ENCODE assay signal across 1 cellular context in the genomic region with DNA sequence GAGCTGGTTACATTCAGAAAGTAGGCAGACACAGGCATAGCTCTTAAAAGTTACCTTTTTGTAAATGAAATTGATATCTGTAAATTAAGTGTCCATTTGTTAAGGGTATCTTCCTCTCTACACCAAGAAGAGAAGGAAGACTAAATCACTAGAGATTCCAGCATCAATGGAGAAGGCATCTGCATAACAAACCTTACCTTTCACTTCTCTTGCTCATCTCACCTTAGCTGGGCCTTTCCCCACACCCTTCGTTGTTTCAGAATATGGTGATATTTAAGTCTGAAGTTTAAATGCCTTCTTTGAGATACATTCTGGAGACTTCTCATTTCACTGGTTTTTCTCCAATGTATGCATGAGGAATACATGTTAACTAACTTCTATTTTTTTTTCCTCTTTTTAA.
TF ChIP-seq lines count a peak whose summit lies in the region.

No MANE protein-coding gene starts in this region.

TF ChIP-seq in GM23338, 12 proteins besides CTCF, POLR2A, EP300 and RAD21 (continued from another document):
- TF ChIP-seq, protein P1, sequence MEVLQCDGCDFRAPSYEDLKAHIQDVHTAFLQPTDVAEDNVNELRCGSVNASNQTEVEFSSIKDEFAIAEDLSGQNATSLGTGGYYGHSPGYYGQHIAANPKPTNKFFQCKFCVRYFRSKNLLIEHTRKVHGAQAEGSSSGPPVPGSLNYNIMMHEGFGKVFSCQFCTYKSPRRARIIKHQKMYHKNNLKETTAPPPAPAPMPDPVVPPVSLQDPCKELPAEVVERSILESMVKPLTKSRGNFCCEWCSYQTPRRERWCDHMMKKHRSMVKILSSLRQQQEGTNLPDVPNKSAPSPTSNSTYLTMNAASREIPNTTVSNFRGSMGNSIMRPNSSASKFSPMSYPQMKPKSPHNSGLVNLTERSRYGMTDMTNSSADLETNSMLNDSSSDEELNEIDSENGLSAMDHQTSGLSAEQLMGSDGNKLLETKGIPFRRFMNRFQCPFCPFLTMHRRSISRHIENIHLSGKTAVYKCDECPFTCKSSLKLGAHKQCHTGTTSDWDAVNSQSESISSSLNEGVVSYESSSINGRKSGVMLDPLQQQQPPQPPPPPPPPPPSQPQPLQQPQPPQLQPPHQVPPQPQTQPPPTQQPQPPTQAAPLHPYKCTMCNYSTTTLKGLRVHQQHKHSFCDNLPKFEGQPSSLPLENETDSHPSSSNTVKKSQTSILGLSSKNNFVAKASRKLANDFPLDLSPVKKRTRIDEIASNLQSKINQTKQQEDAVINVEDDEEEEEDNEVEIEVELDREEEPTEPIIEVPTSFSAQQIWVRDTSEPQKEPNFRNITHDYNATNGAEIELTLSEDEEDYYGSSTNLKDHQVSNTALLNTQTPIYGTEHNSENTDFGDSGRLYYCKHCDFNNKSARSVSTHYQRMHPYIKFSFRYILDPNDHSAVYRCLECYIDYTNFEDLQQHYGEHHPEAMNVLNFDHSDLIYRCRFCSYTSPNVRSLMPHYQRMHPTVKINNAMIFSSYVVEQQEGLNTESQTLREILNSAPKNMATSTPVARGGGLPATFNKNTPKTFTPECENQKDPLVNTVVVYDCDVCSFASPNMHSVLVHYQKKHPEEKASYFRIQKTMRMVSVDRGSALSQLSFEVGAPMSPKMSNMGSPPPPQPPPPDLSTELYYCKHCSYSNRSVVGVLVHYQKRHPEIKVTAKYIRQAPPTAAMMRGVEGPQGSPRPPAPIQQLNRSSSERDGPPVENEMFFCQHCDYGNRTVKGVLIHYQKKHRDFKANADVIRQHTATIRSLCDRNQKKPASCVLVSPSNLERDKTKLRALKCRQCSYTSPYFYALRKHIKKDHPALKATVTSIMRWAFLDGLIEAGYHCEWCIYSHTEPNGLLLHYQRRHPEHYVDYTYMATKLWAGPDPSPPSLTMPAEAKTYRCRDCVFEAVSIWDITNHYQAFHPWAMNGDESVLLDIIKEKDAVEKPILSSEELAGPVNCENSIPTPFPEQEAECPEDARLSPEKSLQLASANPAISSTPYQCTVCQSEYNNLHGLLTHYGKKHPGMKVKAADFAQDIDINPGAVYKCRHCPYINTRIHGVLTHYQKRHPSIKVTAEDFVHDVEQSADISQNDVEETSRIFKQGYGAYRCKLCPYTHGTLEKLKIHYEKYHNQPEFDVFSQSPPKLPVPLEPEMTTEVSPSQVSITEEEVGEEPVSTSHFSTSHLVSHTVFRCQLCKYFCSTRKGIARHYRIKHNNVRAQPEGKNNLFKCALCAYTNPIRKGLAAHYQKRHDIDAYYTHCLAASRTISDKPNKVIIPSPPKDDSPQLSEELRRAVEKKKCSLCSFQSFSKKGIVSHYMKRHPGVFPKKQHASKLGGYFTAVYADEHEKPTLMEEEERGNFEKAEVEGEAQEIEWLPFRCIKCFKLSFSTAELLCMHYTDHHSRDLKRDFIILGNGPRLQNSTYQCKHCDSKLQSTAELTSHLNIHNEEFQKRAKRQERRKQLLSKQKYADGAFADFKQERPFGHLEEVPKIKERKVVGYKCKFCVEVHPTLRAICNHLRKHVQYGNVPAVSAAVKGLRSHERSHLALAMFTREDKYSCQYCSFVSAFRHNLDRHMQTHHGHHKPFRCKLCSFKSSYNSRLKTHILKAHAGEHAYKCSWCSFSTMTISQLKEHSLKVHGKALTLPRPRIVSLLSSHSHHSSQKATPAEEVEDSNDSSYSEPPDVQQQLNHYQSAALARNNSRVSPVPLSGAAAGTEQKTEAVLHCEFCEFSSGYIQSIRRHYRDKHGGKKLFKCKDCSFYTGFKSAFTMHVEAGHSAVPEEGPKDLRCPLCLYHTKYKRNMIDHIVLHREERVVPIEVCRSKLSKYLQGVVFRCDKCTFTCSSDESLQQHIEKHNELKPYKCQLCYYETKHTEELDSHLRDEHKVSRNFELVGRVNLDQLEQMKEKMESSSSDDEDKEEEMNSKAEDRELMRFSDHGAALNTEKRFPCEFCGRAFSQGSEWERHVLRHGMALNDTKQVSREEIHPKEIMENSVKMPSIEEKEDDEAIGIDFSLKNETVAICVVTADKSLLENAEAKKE (CRISPR knock-in tag; IDR thresholded peaks at IDR 0.05) = 0 out of 2 replicates have a peak, but pooled peaks have one; percentile 11
- TF ChIP-seq, protein P2, sequence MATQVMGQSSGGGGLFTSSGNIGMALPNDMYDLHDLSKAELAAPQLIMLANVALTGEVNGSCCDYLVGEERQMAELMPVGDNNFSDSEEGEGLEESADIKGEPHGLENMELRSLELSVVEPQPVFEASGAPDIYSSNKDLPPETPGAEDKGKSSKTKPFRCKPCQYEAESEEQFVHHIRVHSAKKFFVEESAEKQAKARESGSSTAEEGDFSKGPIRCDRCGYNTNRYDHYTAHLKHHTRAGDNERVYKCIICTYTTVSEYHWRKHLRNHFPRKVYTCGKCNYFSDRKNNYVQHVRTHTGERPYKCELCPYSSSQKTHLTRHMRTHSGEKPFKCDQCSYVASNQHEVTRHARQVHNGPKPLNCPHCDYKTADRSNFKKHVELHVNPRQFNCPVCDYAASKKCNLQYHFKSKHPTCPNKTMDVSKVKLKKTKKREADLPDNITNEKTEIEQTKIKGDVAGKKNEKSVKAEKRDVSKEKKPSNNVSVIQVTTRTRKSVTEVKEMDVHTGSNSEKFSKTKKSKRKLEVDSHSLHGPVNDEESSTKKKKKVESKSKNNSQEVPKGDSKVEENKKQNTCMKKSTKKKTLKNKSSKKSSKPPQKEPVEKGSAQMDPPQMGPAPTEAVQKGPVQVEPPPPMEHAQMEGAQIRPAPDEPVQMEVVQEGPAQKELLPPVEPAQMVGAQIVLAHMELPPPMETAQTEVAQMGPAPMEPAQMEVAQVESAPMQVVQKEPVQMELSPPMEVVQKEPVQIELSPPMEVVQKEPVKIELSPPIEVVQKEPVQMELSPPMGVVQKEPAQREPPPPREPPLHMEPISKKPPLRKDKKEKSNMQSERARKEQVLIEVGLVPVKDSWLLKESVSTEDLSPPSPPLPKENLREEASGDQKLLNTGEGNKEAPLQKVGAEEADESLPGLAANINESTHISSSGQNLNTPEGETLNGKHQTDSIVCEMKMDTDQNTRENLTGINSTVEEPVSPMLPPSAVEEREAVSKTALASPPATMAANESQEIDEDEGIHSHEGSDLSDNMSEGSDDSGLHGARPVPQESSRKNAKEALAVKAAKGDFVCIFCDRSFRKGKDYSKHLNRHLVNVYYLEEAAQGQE (IDR thresholded peaks at IDR 0.05; ENCODE audit: unreplicated experiment) = no peak
- no peak for TF ChIP-seq EZH2 (IDR thresholded peaks at IDR 0.05; ENCODE audit: low read depth, unreplicated experiment)
- TF ChIP-seq STAT1 (IDR thresholded peaks at IDR 0.05; ENCODE audit: unreplicated experiment) = no peak
- TF ChIP-seq ZNF114 (CRISPR knock-in tag; IDR thresholded peaks at IDR 0.05) = no peak
